ENCODE assay signal across 18 cellular contexts in genomic region chr11:134512791-134513538, GRCh38.
"Had no signal": no experiment of that assay in that cellular context is flagged by ENCODE, and none has a peak within 500 bp of the region (broad histone marks: within the 10 kb centered on the region; RNA-seq: fewer than 3 reads in every experiment).

No MANE protein-coding gene starts in this region.

- H3K4me3 Mint-ChIP-seq: activated CD4-positive, alpha-beta T cell treated with anti-CD3 and anti-CD28 coated beads, Interleukin-2, amount 10 ng/mL, durations not matched to agents 7 days and 5 days; activated naive CD8-positive, alpha-beta T cell treated with anti-CD3 and anti-CD28 coated beads for 36 hours; activated T-cell treated with anti-CD3 and anti-CD28 coated beads, Interleukin-2, amount 50 U/mL, for 72 hours; mesothelial cell of epicardium; nephron progenitor cell; stimulated activated naive CD8-positive, alpha-beta T cell treated with anti-CD3 and anti-CD28 coated beads, Interleukin-15, amount 100 ng/mL, for 72 hours had no signal

- H3K36me3 Mint-ChIP-seq: activated naive CD8-positive, alpha-beta T cell treated with anti-CD3 and anti-CD28 coated beads for 36 hours; brain; mesothelial cell of epicardium had no signal

- H3K27ac Mint-ChIP-seq: activated CD4-positive, alpha-beta T cell treated with anti-CD3 and anti-CD28 coated beads, Interleukin-2, amount 10 ng/mL, durations not matched to agents 7 days and 5 days; activated naive CD8-positive, alpha-beta T cell treated with anti-CD3 and anti-CD28 coated beads for 36 hours; activated T-cell treated with anti-CD3 and anti-CD28 coated beads, Interleukin-2, amount 50 U/mL, for 72 hours; mesothelial cell of epicardium; nephron progenitor cell had no signal

- H3K27me3 Mint-ChIP-seq: activated CD4-positive, alpha-beta T cell treated with anti-CD3 and anti-CD28 coated beads, Interleukin-2, amount 10 ng/mL, durations not matched to agents 7 days and 5 days had no signal

- H3K4me1 Mint-ChIP-seq: activated CD4-positive, alpha-beta T cell treated with anti-CD3 and anti-CD28 coated beads, Interleukin-2, amount 10 ng/mL, durations not matched to agents 7 days and 5 days; activated naive CD8-positive, alpha-beta T cell treated with anti-CD3 and anti-CD28 coated beads for 36 hours; mesothelial cell of epicardium; stimulated activated naive CD8-positive, alpha-beta T cell treated with anti-CD3 and anti-CD28 coated beads, Interleukin-15, amount 100 ng/mL, for 72 hours had no signal

- H3K9me3 Mint-ChIP-seq: activated CD4-positive, alpha-beta T cell treated with anti-CD3 and anti-CD28 coated beads, Interleukin-2, amount 10 ng/mL, durations not matched to agents 7 days and 5 days; activated naive CD8-positive, alpha-beta T cell treated with anti-CD3 and anti-CD28 coated beads for 36 hours; activated T-cell treated with anti-CD3 and anti-CD28 coated beads, Interleukin-2, amount 50 U/mL, for 72 hours; mesothelial cell of epicardium; nephron progenitor cell; stimulated activated naive CD8-positive, alpha-beta T cell treated with anti-CD3 and anti-CD28 coated beads, Interleukin-15, amount 100 ng/mL, for 72 hours had no signal

- DNase-seq: activated CD4-positive, alpha-beta T cell treated with anti-CD3 and anti-CD28 coated beads, Interleukin-2, amount 10 ng/mL, durations not matched to agents 7 days and 5 days; activated gamma-delta T cell treated with Interleukin-2 at 50 U/mL for 16 hours; activated naive CD8-positive, alpha-beta T cell treated with anti-CD3 and anti-CD28 coated beads for 36 hours; activated T-cell treated with anti-CD3 and anti-CD28 coated beads, Interleukin-2, amount 50 U/mL, for 72 hours; anterior cingulate cortex; central memory CD4-positive, alpha-beta T cell; colonic mucosa; foreskin keratinocyte; nephron progenitor cell; occipital lobe; SK-N-SH; stimulated activated CD4-positive, alpha-beta T cell treated with anti-CD3 and anti-CD28 coated beads, Interleukin-15, amount 100 ng/mL, for 24 hours; stimulated activated CD4-positive, alpha-beta T cell treated with anti-CD3 and anti-CD28 coated beads, Interleukin-2, amount 100 ng/mL, for 48 hours; stimulated activated naive CD8-positive, alpha-beta T cell treated with anti-CD3 and anti-CD28 coated beads, Interleukin-15, amount 100 ng/mL, for 72 hours; T-helper 1 cell had no signal

- ATAC-seq: activated CD4-positive, CD25-positive, alpha-beta regulatory T cell treated with anti-CD3 and anti-CD28 coated beads, Interleukin-2, amount 50 U/mL, for 24 hours; activated T-cell treated with anti-CD3 and anti-CD28 coated beads, Interleukin-2, amount 50 U/mL, for 72 hours; foreskin keratinocyte; stimulated activated naive CD8-positive, alpha-beta T cell treated with anti-CD3 and anti-CD28 coated beads, Interleukin-15, amount 100 ng/mL, for 72 hours had no signal
